In genomic region chr10:31320179-31320597, GRCh38 we compare ENCODE assay signal across 8 cellular contexts. TPM values are rescaled to one million over a fixed set of nuclear protein-coding genes. Genes with fewer than 3 reads are reported as not detected.
DNase-seq lines count a peak whose midpoint lies in the region; FAIRE-seq lines count a peak whose summit lies in the region.

No MANE protein-coding gene starts in this region.

- peak; percentile 73 for FAIRE-seq in GM19239 (lab: Jason Lieb, UNC)

- peaks cover 43% of the 10 kb centered on the region for H3K4me1 Mint-ChIP-seq in activated CD4-positive, alpha-beta T cell treated with anti-CD3 and anti-CD28 coated beads, Interleukin-2, amount 10 ng/mL, durations not matched to agents 24 days and 14 days

- peaks cover 21% of the 10 kb centered on the region for H3K36me3 Mint-ChIP-seq in activated CD4-positive, alpha-beta T cell treated with anti-CD3 and anti-CD28 coated beads, Interleukin-2, amount 10 ng/mL, durations not matched to agents 24 days and 14 days (ENCODE audit: low read depth)

- intact Hi-C loops in activated CD4-positive, alpha-beta T cell treated with anti-CD3 and anti-CD28 coated beads, Interleukin-2, amount 10 ng/mL, durations not matched to agents 24 days and 14 days (cut with micrococcal nuclease): loop anchor here (2.0 to 5.0 kb wide), 2 partner anchors 441 to 487 kb away; no protein-coding TSS in a partner anchor

- H3K9me3 Mint-ChIP-seq in activated CD4-positive, alpha-beta T cell treated with anti-CD3 and anti-CD28 coated beads, Interleukin-2, amount 10 ng/mL, durations not matched to agents 24 days and 14 days: no peaks in the 10 kb centered on the region

- no peaks in the 10 kb centered on the region for H3K27me3 Mint-ChIP-seq in activated CD4-positive, alpha-beta T cell treated with anti-CD3 and anti-CD28 coated beads, Interleukin-2, amount 10 ng/mL, durations not matched to agents 24 days and 14 days

- H3K4me3 Mint-ChIP-seq in activated CD4-positive, alpha-beta T cell treated with anti-CD3 and anti-CD28 coated beads, Interleukin-2, amount 10 ng/mL, durations not matched to agents 24 days and 14 days: peak overlapping the region; percentile 96

- DNase-seq in AG08396 (ENCODE audit: low spot score) (peak; percentile 26), GM19239 (ENCODE audit: insufficient read length, low spot score) (peak; percentile 38), HT1080 (ENCODE audit: low read depth) (peak; percentile 25), cortex of kidney (lab: John Stamatoyannopoulos, UW) (peak; percentile 6), lung microvascular endothelial cell (ENCODE audit: low read depth in 2 of 2) (peak; percentile 46 to 69), SHP77 (lab: John Stamatoyannopoulos, UW) (no peak)
- peak; percentile 89 for DNase-seq in activated CD4-positive, alpha-beta T cell treated with anti-CD3 and anti-CD28 coated beads, Interleukin-2, amount 10 ng/mL, durations not matched to agents 24 days and 14 days
- DNase-seq in stimulated activated CD8-positive, alpha-beta memory T cell treated with anti-CD3 and anti-CD28 coated beads, Interleukin-4, amount 100 ng/mL, for 1 hour (ENCODE audit: low read depth in 2 of 2, low spot score in 1 of 2): peak; percentile 1 to 7

- H3K27ac Mint-ChIP-seq in activated CD4-positive, alpha-beta T cell treated with anti-CD3 and anti-CD28 coated beads, Interleukin-2, amount 10 ng/mL, durations not matched to agents 24 days and 14 days: peak overlapping the region; percentile 92

RNA-seq across cellular contexts. Expression of gene ZEB1, which starts 1.2 kb away (rescaled TPM):
- 22.9 and 35.2 TPM in 2 replicates for total RNA-seq in HT1080 (2014; rRNA removed; shearing (Covaris generic))
- polyA plus RNA-seq in HT1080 (2015; cell fraction: cytosol; rRNA removed): 18.4 and 24.7 TPM in 2 replicates
- 31.9 and 32.0 TPM in 2 replicates for polyA plus RNA-seq in HT1080 (2015; cell fraction: nucleus; rRNA removed)
- total RNA-seq in activated CD4-positive, alpha-beta T cell treated with anti-CD3 and anti-CD28 coated beads, Interleukin-2, amount 10 ng/mL, durations not matched to agents 24 days and 14 days: 71.9 and 79.0 TPM in 2 replicates
- 49.7 and 69.4 TPM in 2 replicates for total RNA-seq in lung microvascular endothelial cell

Comparison
In these comparisons a context has a peak if more than half of its experiments do, and no peak if none do; other contexts are left out.
1. DNase-seq: peak in AG08396 (single experiment), GM19239 (single experiment), HT1080 (single experiment), activated CD4-positive, alpha-beta T cell treated with anti-CD3 and anti-CD28 coated beads, Interleukin-2, amount 10 ng/mL, durations not matched to agents 24 days and 14 days (single experiment), cortex of kidney (single experiment), lung microvascular endothelial cell (2 of 2) and stimulated activated CD8-positive, alpha-beta memory T cell treated with anti-CD3 and anti-CD28 coated beads, Interleukin-4, amount 100 ng/mL, for 1 hour (2 of 2); none in SHP77 (0 of 2).